Comparison of ENCODE assay signal across 13 cellular contexts in the genomic region with DNA sequence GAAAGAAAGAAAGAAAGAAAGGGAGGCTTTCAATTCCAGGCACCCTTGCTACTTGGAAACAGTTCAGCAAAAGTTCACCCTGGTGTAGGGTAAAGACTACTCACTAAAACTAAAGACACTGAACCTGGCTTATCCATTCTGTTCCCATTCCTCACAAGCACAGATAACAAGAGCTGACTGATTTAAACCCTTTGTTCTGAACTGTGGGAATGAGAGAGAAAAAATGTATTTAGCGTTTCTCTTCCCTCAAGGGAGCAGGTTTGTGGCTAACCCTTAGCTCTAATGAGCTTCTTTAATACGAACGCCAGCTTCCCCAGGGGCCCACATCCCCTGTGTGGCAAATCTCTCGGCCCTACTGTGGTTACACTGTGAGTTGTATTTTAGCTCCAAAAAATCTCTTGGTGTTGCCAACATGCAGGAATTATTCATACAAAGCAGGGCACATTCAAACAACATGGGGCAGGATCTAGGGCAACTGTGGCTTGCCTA. TPM values are rescaled to one million over a fixed set of nuclear protein-coding genes. Genes with fewer than 3 reads are reported as not detected.
DNase-seq lines count a peak whose midpoint lies in the region; ATAC-seq and TF ChIP-seq lines count a peak whose summit lies in the region.
"Had no signal": no experiment of that assay in that cellular context is flagged by ENCODE, and none has a peak within 500 bp of the region (broad histone marks: within the 10 kb centered on the region; RNA-seq: fewer than 3 reads in every experiment).

No MANE protein-coding gene starts in this region.

- peak overlapping the region in 4 of 10 donors; percentile 5 to 53 (median 46) for H3K4me3 Mint-ChIP-seq in naive thymus-derived CD8-positive, alpha-beta T cell
- no peak overlapping the region for H3K4me3 Mint-ChIP-seq in Calu3 (ENCODE audit: low read depth, unreplicated experiment)
- H3K4me3 Mint-ChIP-seq: WTC11 had no signal

- no TSS peak for BruUV-seq in Calu3 (replicated peaks; lab: Mats Ljungman, UMichigan)

- POLR2A ChIA-PET in naive thymus-derived CD8-positive, alpha-beta T cell (lab: Charles Lee): interaction anchor here (0.6 to 2.2 kb wide), 5 partner anchors 23 to 204 kb away, joined by 3 to 9 read pairs (median 4); no protein-coding TSS in a partner anchor

- CTCF ChIA-PET in Calu3 (lab: Charles Lee): interaction anchor here (0.8 kb wide), 1 partner anchor 12 kb away, joined by 3 read pairs; no protein-coding TSS in a partner anchor

- ATAC-seq in naive thymus-derived CD8-positive, alpha-beta T cell: no peak
- no peak for ATAC-seq in HG02870 (IDR thresholded peaks at IDR 0.05; ENCODE audit: unreplicated experiment)
- no peak for ATAC-seq in HG03354 (IDR thresholded peaks at IDR 0.05; ENCODE audit: poor library complexity, severe bottlenecking, unreplicated experiment)
- ATAC-seq in GM21360 (IDR thresholded peaks at IDR 0.05; ENCODE audit: unreplicated experiment): no peak
- ATAC-seq: WTC11 had no signal

- H3K9me3 Mint-ChIP-seq in naive thymus-derived CD8-positive, alpha-beta T cell: peaks cover 0 to 20% (median 6%) of the 10 kb centered on the region in 9 donors
- H3K9me3 Mint-ChIP-seq in Calu3 (ENCODE audit: low read depth, unreplicated experiment): peaks cover under 1% of the 10 kb centered on the region

- peaks cover 0 to 18% (median 8%) of the 10 kb centered on the region in 3 donors for H3K36me3 Mint-ChIP-seq in naive thymus-derived CD8-positive, alpha-beta T cell
- no peaks in the 10 kb centered on the region for H3K36me3 Mint-ChIP-seq in Calu3 (ENCODE audit: insufficient read depth, unreplicated experiment)

- peak; percentile 42 for DNase-seq in COLO829 (ENCODE audit: low spot score)
- peak; percentile 22 for DNase-seq in H4 (ENCODE audit: low spot score)
- peak; percentile 95 for DNase-seq in astrocyte of the hippocampus (ENCODE audit: low read depth, low spot score)
- no peak for DNase-seq in naive thymus-derived CD8-positive, alpha-beta T cell
- no peak for DNase-seq in Calu3
- DNase-seq: activated gamma-delta T cell, HCEC 1CT, NCI-H2029 treated with DMSO at 0.1 percent for 48 hours, thyroid gland had no signal

- peaks cover 7 to 28% (median 24%) of the 10 kb centered on the region in 4 donors for H3K4me1 Mint-ChIP-seq in naive thymus-derived CD8-positive, alpha-beta T cell
- H3K4me1 Mint-ChIP-seq in Calu3 (ENCODE audit: low read depth, unreplicated experiment): no peaks in the 10 kb centered on the region
- H3K4me1 Mint-ChIP-seq: WTC11 had no signal

- intact Hi-C loops in Calu3 (cut with micrococcal nuclease; ENCODE audit: unreplicated experiment): no loop called here

- no peaks in the 10 kb centered on the region for H3K27me3 Mint-ChIP-seq in naive thymus-derived CD8-positive, alpha-beta T cell
- no peaks in the 10 kb centered on the region for H3K27me3 Mint-ChIP-seq in Calu3 (ENCODE audit: unreplicated experiment)

- H3K27ac Mint-ChIP-seq in naive thymus-derived CD8-positive, alpha-beta T cell: peak overlapping the region in 8 of 10 donors; percentile 19 to 83 (median 59)
- H3K27ac Mint-ChIP-seq in Calu3 (ENCODE audit: unreplicated experiment): no peak overlapping the region
- H3K27ac Mint-ChIP-seq: WTC11 had no signal

- TF ChIP-seq CTCF in Calu3 (IDR thresholded peaks at IDR 0.05; ENCODE audit: unreplicated experiment): no peak

RNA-seq across cellular contexts. Expression of a gene that starts 23.3 kb away (rescaled TPM):
- 18.3 and 22.8 TPM in 2 replicates for total RNA-seq in H4 (2014; rRNA removed; shearing (Covaris generic))
- total RNA-seq in naive thymus-derived CD8-positive, alpha-beta T cell: 1 to 10 TPM; 1.8 to 3.1 TPM
- 1 to 10 TPM in 1 of 3 donors, under 1 TPM in 2; 0.93 to 1.7 (median 0.94) TPM for polyA plus RNA-seq in naive thymus-derived CD8-positive, alpha-beta T cell
- total RNA-seq in Calu3 (2022): 22.7 and 24.6 TPM in 2 replicates

Comparison
In these comparisons a context has a peak if more than half of its experiments do, and no peak if none do; other contexts are left out.
1. DNase-seq: peak in COLO829 (single experiment), H4 (single experiment) and astrocyte of the hippocampus (single experiment); none in naive thymus-derived CD8-positive, alpha-beta T cell (0 of 10) and Calu3 (single experiment).